24 cellular contexts compared by ENCODE assay signal in the genomic region with DNA sequence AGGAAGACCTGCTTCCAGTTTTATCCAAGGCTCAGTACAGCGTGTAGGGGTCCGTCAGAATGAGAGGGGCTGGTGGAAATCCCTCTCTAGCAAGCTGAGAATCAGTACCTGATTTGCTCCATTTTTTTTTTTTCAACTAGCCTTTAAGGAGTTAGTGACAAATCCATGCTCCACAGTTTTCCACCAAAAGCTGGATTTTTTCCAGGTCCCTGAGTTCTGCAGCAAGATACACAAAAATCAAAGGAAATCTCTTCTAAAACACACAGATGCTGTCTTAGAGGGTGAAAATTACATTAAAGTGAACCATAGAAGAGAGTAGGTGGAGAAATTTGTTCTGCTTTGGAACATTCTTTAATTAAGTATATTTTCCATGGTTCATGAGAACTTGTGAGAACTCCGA.
"Had no signal": no experiment of that assay in that cellular context is flagged by ENCODE, and none has a peak within 500 bp of the region (broad histone marks: within the 10 kb centered on the region; RNA-seq: fewer than 3 reads in every experiment).

No MANE protein-coding gene starts in this region.

- DNase-seq: colonic mucosa; cortex of kidney; effector CD8-positive, alpha-beta T cell; effector memory CD8-positive, alpha-beta T cell; endodermal cell; erythroblast; esophagus squamous epithelium; foreskin keratinocyte; heart left ventricle; hypothalamus; immature natural killer cell; left cardiac atrium; left lung; left ventricle myocardium superior; lower lobe of right lung; mesenchymal stem cell; mucosa of descending colon; naive thymus-derived CD4-positive, alpha-beta T cell had no signal

- ATAC-seq: effector memory CD8-positive, alpha-beta T cell; esophagus mucosa; foreskin keratinocyte; gastroesophageal sphincter; heart left ventricle; left cardiac atrium; left lung; left ventricle myocardium superior; lower lobe of right lung; mucosa of descending colon; naive thymus-derived CD4-positive, alpha-beta T cell had no signal

- H3K27me3 ChIP-seq: colonic mucosa, esophagus squamous epithelium, foreskin keratinocyte, gastroesophageal sphincter, heart left ventricle, hepatocyte, left lung had no signal

- H3K36me3 ChIP-seq: colonic mucosa, esophagus squamous epithelium, gastroesophageal sphincter, left lung, lower lobe of right lung had no signal

- H3K4me1 ChIP-seq: colonic mucosa, esophagus squamous epithelium, foreskin keratinocyte had no signal

- H3K4me2 ChIP-seq: hepatocyte had no signal

- H3K79me2 ChIP-seq: hepatocyte had no signal

- H3K27me3 Mint-ChIP-seq: dendritic cell treated with granulocyte-macrophage colony-stimulating factor and Interleukin-4, amounts not matched to agents 40 ng/mL and 50 ng/mL, for 4 days; effector memory CD8-positive, alpha-beta T cell; naive thymus-derived CD4-positive, alpha-beta T cell had no signal

- H3K4me3 Mint-ChIP-seq: dendritic cell treated with granulocyte-macrophage colony-stimulating factor and Interleukin-4, amounts not matched to agents 40 ng/mL and 50 ng/mL, for 4 days; effector memory CD8-positive, alpha-beta T cell; endodermal cell; immature natural killer cell; mesothelial cell of epicardium; naive thymus-derived CD4-positive, alpha-beta T cell had no signal

- H3K9me3 ChIP-seq: colonic mucosa, esophagus squamous epithelium, gastroesophageal sphincter, heart left ventricle, left lung, lower lobe of right lung, mucosa of descending colon had no signal

- H3K27ac Mint-ChIP-seq: dendritic cell treated with granulocyte-macrophage colony-stimulating factor and Interleukin-4, amounts not matched to agents 40 ng/mL and 50 ng/mL, for 4 days; effector memory CD8-positive, alpha-beta T cell; endodermal cell; immature natural killer cell; mesothelial cell of epicardium; naive thymus-derived CD4-positive, alpha-beta T cell had no signal

- H3K4me3 ChIP-seq: colonic mucosa, esophagus squamous epithelium, gastroesophageal sphincter, heart left ventricle, hepatocyte, left lung, lower lobe of right lung, mucosa of descending colon had no signal

- H3K9me3 Mint-ChIP-seq: dendritic cell treated with granulocyte-macrophage colony-stimulating factor and Interleukin-4, amounts not matched to agents 40 ng/mL and 50 ng/mL, for 4 days; effector memory CD8-positive, alpha-beta T cell; endodermal cell; immature natural killer cell; mesothelial cell of epicardium; naive thymus-derived CD4-positive, alpha-beta T cell had no signal

- H3K27ac ChIP-seq: colonic mucosa, epithelial cell of prostate, esophagus squamous epithelium, foreskin keratinocyte, gastroesophageal sphincter, heart left ventricle, hepatocyte, left lung, lower lobe of right lung had no signal

- H2AFZ ChIP-seq: hepatocyte had no signal
